Comparison of ENCODE assay signal across 8 cellular contexts in the genomic region with DNA sequence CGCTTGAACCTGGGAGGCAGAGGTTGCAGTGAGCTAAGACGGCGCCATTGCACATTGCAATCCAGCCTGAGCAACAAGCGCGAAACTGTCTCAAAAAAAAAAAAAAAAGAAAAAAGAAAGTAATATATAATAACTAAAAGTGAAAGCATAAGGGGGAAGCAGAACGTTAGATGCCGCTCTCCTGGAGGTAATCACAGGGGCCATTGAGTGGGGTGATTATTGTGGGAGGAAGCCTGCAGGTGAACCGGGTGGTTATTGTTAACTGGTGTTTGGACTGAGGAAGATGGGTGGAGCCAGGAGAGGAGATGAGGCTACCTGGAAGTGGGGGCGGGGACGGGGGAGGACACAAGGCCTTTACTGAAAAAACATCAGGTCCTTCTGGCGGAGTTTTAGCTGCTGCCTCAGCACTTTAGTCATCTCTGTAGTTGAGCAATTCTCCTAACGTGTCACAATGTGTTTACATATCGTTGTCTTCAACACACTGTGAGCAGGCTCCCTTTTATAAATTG. TPM values are rescaled to one million over a fixed set of nuclear protein-coding genes. Genes with fewer than 3 reads are reported as not detected.
DNase-seq lines count a peak whose midpoint lies in the region; ATAC-seq and TF ChIP-seq lines count a peak whose summit lies in the region.

No MANE protein-coding gene starts in this region.

- in situ Hi-C loops in G401 (cut with HindIII; ENCODE audit: low sequenced_read_pairs) = no loop called here

- ATAC-seq in HG03521 (IDR thresholded peaks at IDR 0.05; ENCODE audit: unreplicated experiment) = peak; percentile 36
- no peak for ATAC-seq in aorta (ENCODE audit: low FRiP score)

- peak; percentile 51 for DNase-seq in NOMO-1 treated with DMSO at 0.1 percent for 48 hours (lab: John Stamatoyannopoulos, UW; ENCODE audit: unreplicated experiment)
- DNase-seq in NOMO-1 treated with dmso at 0.1 percent for 144 hours (lab: John Stamatoyannopoulos, UW; ENCODE audit: unreplicated experiment) = no peak
- DNase-seq in activated CD4-positive, alpha-beta T cell treated with anti-CD3 and anti-CD28 coated beads for 4 hours = peak; percentile 33 to 45
- DNase-seq in fibroblast of mammary gland (ENCODE audit: low read depth) = peak; percentile 78
- peak; percentile 12 for DNase-seq in stimulated activated CD8-positive, alpha-beta memory T cell treated with anti-CD3 and anti-CD28 coated beads, Interleukin-12 subunit alpha, Interleukin-12 subunit beta, amount 100 ng/mL, for 24 hours (ENCODE audit: extremely low read depth)
- no peak for DNase-seq in G401 (ENCODE audit: low spot score)
- no peak for DNase-seq in aorta

- H3K4me3 ChIP-seq in fibroblast of mammary gland (ENCODE audit: control insufficient read depth, low read depth, low read length) (no peak overlapping the region), aorta (ENCODE audit: low read length in 2 of 2) (no peak overlapping the region)

- intact Hi-C loops in aorta (cut with DNase I) = no loop called here

- no peaks in the 10 kb centered on the region for H3K36me3 ChIP-seq in aorta (ENCODE audit: control insufficient read depth in 1 of 2, insufficient read depth in 2 of 2, low read length in 1 of 2)

- no peaks in the 10 kb centered on the region for H3K4me1 ChIP-seq in aorta (ENCODE audit: control insufficient read depth in 1 of 2, insufficient read depth in 2 of 2, low read length in 2 of 2)

- TF ChIP-seq CTCF in fibroblast of mammary gland (conservative IDR thresholded peaks at IDR 0.05; ENCODE audit: control insufficient read depth, insufficient read depth, low read depth, low read length) = no peak

- no peaks in the 10 kb centered on the region for H3K9me3 ChIP-seq in aorta (ENCODE audit: control insufficient read depth, low read length)

- WGBS in aorta, 2 donors = 92 to 95% methylated on average over 13 of the region's 13 CpGs

- no peak overlapping the region for H3K27ac ChIP-seq in aorta (ENCODE audit: low read depth in 1 of 2, low read length in 2 of 2)

- no peaks in the 10 kb centered on the region for H3K27me3 ChIP-seq in aorta (ENCODE audit: control insufficient read depth in 1 of 2, insufficient read depth in 2 of 2, low read length in 1 of 2)

RNA-seq across cellular contexts. Expression of a gene that starts 5.3 kb away (rescaled TPM):
- 1.7 and 5.1 TPM in 2 replicates for total RNA-seq in G401 (2014; rRNA removed; shearing (Covaris generic))
- 100 to 1,000 TPM; 115 to 121 TPM for total RNA-seq in aorta
- 100 to 1,000 TPM in 1 of 2 donors, 10 to 100 TPM in 1; 32.4 to 105 TPM for polyA plus RNA-seq in aorta

Comparison
In these comparisons a context has a peak if more than half of its experiments do, and no peak if none do; other contexts are left out.
1. DNase-seq: peak in NOMO-1 treated with DMSO at 0.1 percent for 48 hours (single experiment), activated CD4-positive, alpha-beta T cell treated with anti-CD3 and anti-CD28 coated beads for 4 hours (2 of 2), fibroblast of mammary gland (single experiment) and stimulated activated CD8-positive, alpha-beta memory T cell treated with anti-CD3 and anti-CD28 coated beads, Interleukin-12 subunit alpha, Interleukin-12 subunit beta, amount 100 ng/mL, for 24 hours (single experiment); none in NOMO-1 treated with dmso at 0.1 percent for 144 hours (single experiment), G401 (single experiment) and aorta (0 of 2).
2. RNA of a gene that starts 5.3 kb away (total RNA-seq): 115 to 121 TPM in aorta; 1.7 to 5.1 TPM in G401; every median in the first group is over 10 times any median in the second.